ENCODE assay signal across 14 cellular contexts in the genomic region with DNA sequence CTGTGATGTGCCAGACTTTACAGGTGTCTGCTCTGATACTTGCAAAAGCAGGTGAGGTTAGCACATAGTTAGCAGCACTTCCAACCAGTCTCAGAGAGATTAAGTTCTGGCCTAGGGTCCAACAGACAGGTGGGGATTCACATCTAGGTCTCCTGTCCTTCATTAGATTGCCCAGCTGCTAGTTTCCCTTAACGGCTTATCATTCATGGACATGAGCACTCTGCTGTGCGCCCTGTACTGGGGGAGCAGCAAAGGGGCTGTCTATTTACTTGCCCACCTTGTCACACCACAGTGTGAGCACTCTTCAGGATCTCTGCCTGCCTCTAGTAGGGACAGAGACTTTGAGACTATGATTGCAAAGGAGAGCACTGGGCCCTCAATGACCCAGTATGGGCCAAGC. TPM values are rescaled to one million over a fixed set of nuclear protein-coding genes. Genes with fewer than 3 reads are reported as not detected.
A peak's percentile ranks its signal among the peaks of the same experiment; 100 is the strongest.
DNase-seq lines count a peak whose midpoint lies in the region; ATAC-seq and TF ChIP-seq lines count a peak whose summit lies in the region.
"Had no signal": no experiment of that assay in that cellular context is flagged by ENCODE, and none has a peak within 500 bp of the region (broad histone marks: within the 10 kb centered on the region; RNA-seq: fewer than 3 reads in every experiment).

No MANE protein-coding gene starts in this region.

- ATAC-seq in stimulated activated naive CD8-positive, alpha-beta T cell treated with anti-CD3 and anti-CD28 coated beads, Interleukin-15, amount 100 ng/mL, for 72 hours: peak; percentile 18
- ATAC-seq in stimulated activated naive CD8-positive, alpha-beta T cell treated with anti-CD3 and anti-CD28 coated beads, Interleukin-15, Interleukin-2, amounts not matched to agents 100 U/mL and 50 U/mL, for 24 hours: no peak
- ATAC-seq in left lobe of liver (no peak), HG03139 (IDR thresholded peaks at IDR 0.05; ENCODE audit: unreplicated experiment) (no peak)
- ATAC-seq: CD8-positive, alpha-beta T cell; GM23338; HCT116 had no signal

- H3K9me3 Mint-ChIP-seq in stimulated activated naive CD8-positive, alpha-beta T cell treated with anti-CD3 and anti-CD28 coated beads, Interleukin-15, amount 100 ng/mL, for 72 hours: peaks cover 0 to 8% of the 10 kb centered on the region in 2 donors
- H3K9me3 Mint-ChIP-seq in osteocyte (ENCODE audit: unreplicated experiment) (no peaks in the 10 kb centered on the region), HFFc6 (no peaks in the 10 kb centered on the region; the same call in 1 of the 2 replicates)

- no peak for DNase-seq in stimulated activated naive CD8-positive, alpha-beta T cell treated with anti-CD3 and anti-CD28 coated beads, Interleukin-15, amount 100 ng/mL, for 72 hours
- no peak for DNase-seq in stimulated activated naive CD8-positive, alpha-beta T cell treated with anti-CD3 and anti-CD28 coated beads, Interleukin-15, Interleukin-2, amounts not matched to agents 100 U/mL and 50 U/mL, for 24 hours
- DNase-seq in left lobe of liver (ENCODE audit: low spot score): peak; percentile 6
- DNase-seq in osteocyte (ENCODE audit: extremely low spot score, unreplicated experiment): peak; percentile 51
- DNase-seq in ureter (ENCODE audit: low spot score): no peak
- DNase-seq in HFFc6: no peak
- DNase-seq: Calu3, DMS79 treated with DMSO at 0.1 percent for 48 hours, GF-D8 had no signal

- H3K4me1 Mint-ChIP-seq in stimulated activated naive CD8-positive, alpha-beta T cell treated with anti-CD3 and anti-CD28 coated beads, Interleukin-15, amount 100 ng/mL, for 72 hours: peaks cover 9% of the 10 kb centered on the region
- H3K4me1 Mint-ChIP-seq in osteocyte (ENCODE audit: unreplicated experiment): peaks cover 11% of the 10 kb centered on the region
- H3K4me1 Mint-ChIP-seq in HFFc6 (ENCODE audit: low read depth): no peaks in the 10 kb centered on the region
- H3K4me1 Mint-ChIP-seq: B cell had no signal

- no peak overlapping the region for H3K27ac Mint-ChIP-seq in stimulated activated naive CD8-positive, alpha-beta T cell treated with anti-CD3 and anti-CD28 coated beads, Interleukin-15, amount 100 ng/mL, for 72 hours
- no peak overlapping the region for H3K27ac Mint-ChIP-seq in osteocyte (ENCODE audit: unreplicated experiment)
- no peak overlapping the region for H3K27ac Mint-ChIP-seq in HFFc6
- H3K27ac Mint-ChIP-seq: B cell; CD8-positive, alpha-beta T cell; GM23338 had no signal

- H3K36me3 Mint-ChIP-seq in osteocyte (ENCODE audit: unreplicated experiment) (no peaks in the 10 kb centered on the region), HFFc6 (ENCODE audit: low read depth) (no peaks in the 10 kb centered on the region)
- H3K36me3 Mint-ChIP-seq: CD8-positive, alpha-beta T cell had no signal

- peaks cover 10% of the 10 kb centered on the region for H3K27me3 Mint-ChIP-seq in stimulated activated naive CD8-positive, alpha-beta T cell treated with anti-CD3 and anti-CD28 coated beads, Interleukin-15, amount 100 ng/mL, for 72 hours
- no peaks in the 10 kb centered on the region for H3K27me3 Mint-ChIP-seq in osteocyte (ENCODE audit: unreplicated experiment)
- H3K27me3 Mint-ChIP-seq in HFFc6 (ENCODE audit: insufficient read depth): peaks cover 36% of the 10 kb centered on the region

- TF ChIP-seq CTCF in osteocyte (IDR thresholded peaks at IDR 0.05) (no peak), HFFc6 (IDR thresholded peaks at IDR 0.05) (no peak)

- H3K4me3 Mint-ChIP-seq in stimulated activated naive CD8-positive, alpha-beta T cell treated with anti-CD3 and anti-CD28 coated beads, Interleukin-15, amount 100 ng/mL, for 72 hours: no peak overlapping the region
- H3K4me3 Mint-ChIP-seq in osteocyte (ENCODE audit: unreplicated experiment) (no peak overlapping the region), HFFc6 (no peak overlapping the region)
- H3K4me3 Mint-ChIP-seq: B cell; CD8-positive, alpha-beta T cell; GM23338 had no signal

RNA-seq across cellular contexts. Expression of gene SPSB4, which starts 8.7 kb away (rescaled TPM):
- total RNA-seq in left lobe of liver (0.35 TPM), osteocyte (2.0 and 3.3 TPM in 2 replicates), ureter (0.47 TPM)
- not detected for total RNA-seq in HFFc6 (2021; fragmentation: NEBNext Ultra II Directional; extraction: Animal tissue kit (Norgen Biotek cat#: 25700))
- total RNA-seq: B cell; Calu3; CD8-positive, alpha-beta T cell had no signal

Comparison
In these comparisons a context has a peak if more than half of its experiments do, and no peak if none do; other contexts are left out.
1. DNase-seq: peak in left lobe of liver (single experiment) and osteocyte (single experiment); none in stimulated activated naive CD8-positive, alpha-beta T cell treated with anti-CD3 and anti-CD28 coated beads, Interleukin-15, amount 100 ng/mL, for 72 hours (0 of 2), stimulated activated naive CD8-positive, alpha-beta T cell treated with anti-CD3 and anti-CD28 coated beads, Interleukin-15, Interleukin-2, amounts not matched to agents 100 U/mL and 50 U/mL, for 24 hours (single experiment), ureter (single experiment) and HFFc6 (single experiment).